14 cellular contexts compared by ENCODE assay signal in the genomic region with DNA sequence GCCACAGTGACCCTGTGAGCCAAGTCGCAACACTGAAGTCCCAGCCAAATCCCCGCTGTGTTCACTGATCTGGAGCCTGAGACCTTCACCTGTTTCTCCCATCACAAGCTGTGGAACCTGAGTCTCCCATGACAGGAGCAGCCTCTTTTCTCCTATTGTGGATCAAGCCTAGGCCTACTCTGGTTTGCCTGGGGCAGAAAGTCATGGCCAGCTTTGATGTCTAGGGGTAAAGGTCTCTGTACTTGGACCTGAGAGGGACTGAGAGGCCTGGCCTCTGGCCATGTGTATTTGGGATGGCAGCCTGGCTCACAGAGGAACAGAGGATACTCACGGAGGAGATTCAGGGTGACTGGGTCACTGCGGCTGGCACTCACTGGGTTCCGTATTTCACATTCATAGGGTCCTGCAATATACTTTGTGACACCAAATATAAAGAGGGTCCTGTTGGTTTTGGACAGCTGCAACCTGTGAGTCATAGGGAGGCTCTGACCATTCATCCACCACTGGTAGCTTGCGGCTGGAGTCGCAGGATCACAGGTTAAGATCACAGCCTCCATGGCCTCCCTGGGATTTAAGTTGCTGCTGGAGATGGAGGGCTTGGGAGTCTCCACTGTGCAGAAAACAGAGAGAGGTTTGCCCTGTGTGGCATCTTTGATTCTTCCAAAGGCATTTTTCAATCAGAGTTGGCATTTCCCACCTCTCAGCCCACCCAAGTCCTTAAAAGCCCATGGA. TPM values are rescaled to one million over a fixed set of nuclear protein-coding genes. Genes with fewer than 3 reads are reported as not detected.
"Had no signal": no experiment of that assay in that cellular context is flagged by ENCODE, and none has a peak within 500 bp of the region (broad histone marks: within the 10 kb centered on the region; RNA-seq: fewer than 3 reads in every experiment).

No MANE protein-coding gene starts in this region.

RNA-seq across cellular contexts. Expression of gene PSG4, which starts 7.6 kb away (rescaled TPM):
- total RNA-seq: activated B cell treated with CpG ODN at 0.5 μM for 24 hours; activated CD4-positive, alpha-beta memory T cell treated with anti-CD3 and anti-CD28 coated beads for 36 hours; activated CD4-positive, alpha-beta memory T cell treated with anti-CD3 and anti-CD28 coated beads, Interleukin-2, amount 10 ng/mL, durations not matched to agents 7 days and 5 days; activated CD4-positive, alpha-beta T cell treated with anti-CD3 and anti-CD28 coated beads for 36 hours; activated CD4-positive, alpha-beta T cell treated with anti-CD3 and anti-CD28 coated beads, Interleukin-2, amount 10 ng/mL, durations not matched to agents 24 days and 14 days; activated CD4-positive, alpha-beta T cell treated with anti-CD3 and anti-CD28 coated beads, Interleukin-2, amount 10 ng/mL, durations not matched to agents 7 days and 5 days; activated CD8-positive, alpha-beta memory T cell treated with anti-CD3 and anti-CD28 coated beads for 36 hours; activated CD8-positive, alpha-beta memory T cell treated with anti-CD3 and anti-CD28 coated beads, Interleukin-2, amount 10 ng/mL, durations not matched to agents 7 days and 5 days; activated CD8-positive, alpha-beta T cell treated with anti-CD3 and anti-CD28 coated beads for 36 hours; activated CD8-positive, alpha-beta T cell treated with anti-CD3 and anti-CD28 coated beads, Interleukin-2, amount 10 ng/mL, durations not matched to agents 7 days and 5 days; T-cell; T-helper 1 cell treated with Interleukin-12 subunit alpha and Interleukin-12 subunit beta and Interleukin-4 antibody, amounts not matched to agents 30 ng/mL and 1 ng/mL, for 36 hours; T-helper 2 cell treated with Interferon-gamma antibody and Interleukin-4, amounts not matched to agents 100 ng/mL and 5 ng/mL, for 36 hours; WTC11 had no signal

RNA-seq across cellular contexts. Expression of gene PSG5, which starts 11.5 kb away (rescaled TPM):
- total RNA-seq: activated B cell treated with CpG ODN at 0.5 μM for 24 hours; activated CD4-positive, alpha-beta memory T cell treated with anti-CD3 and anti-CD28 coated beads for 36 hours; activated CD4-positive, alpha-beta memory T cell treated with anti-CD3 and anti-CD28 coated beads, Interleukin-2, amount 10 ng/mL, durations not matched to agents 7 days and 5 days; activated CD4-positive, alpha-beta T cell treated with anti-CD3 and anti-CD28 coated beads for 36 hours; activated CD4-positive, alpha-beta T cell treated with anti-CD3 and anti-CD28 coated beads, Interleukin-2, amount 10 ng/mL, durations not matched to agents 24 days and 14 days; activated CD4-positive, alpha-beta T cell treated with anti-CD3 and anti-CD28 coated beads, Interleukin-2, amount 10 ng/mL, durations not matched to agents 7 days and 5 days; activated CD8-positive, alpha-beta memory T cell treated with anti-CD3 and anti-CD28 coated beads for 36 hours; activated CD8-positive, alpha-beta memory T cell treated with anti-CD3 and anti-CD28 coated beads, Interleukin-2, amount 10 ng/mL, durations not matched to agents 7 days and 5 days; activated CD8-positive, alpha-beta T cell treated with anti-CD3 and anti-CD28 coated beads for 36 hours; activated CD8-positive, alpha-beta T cell treated with anti-CD3 and anti-CD28 coated beads, Interleukin-2, amount 10 ng/mL, durations not matched to agents 7 days and 5 days; T-cell; T-helper 1 cell treated with Interleukin-12 subunit alpha and Interleukin-12 subunit beta and Interleukin-4 antibody, amounts not matched to agents 30 ng/mL and 1 ng/mL, for 36 hours; T-helper 2 cell treated with Interferon-gamma antibody and Interleukin-4, amounts not matched to agents 100 ng/mL and 5 ng/mL, for 36 hours; WTC11 had no signal
